In the genomic region with DNA sequence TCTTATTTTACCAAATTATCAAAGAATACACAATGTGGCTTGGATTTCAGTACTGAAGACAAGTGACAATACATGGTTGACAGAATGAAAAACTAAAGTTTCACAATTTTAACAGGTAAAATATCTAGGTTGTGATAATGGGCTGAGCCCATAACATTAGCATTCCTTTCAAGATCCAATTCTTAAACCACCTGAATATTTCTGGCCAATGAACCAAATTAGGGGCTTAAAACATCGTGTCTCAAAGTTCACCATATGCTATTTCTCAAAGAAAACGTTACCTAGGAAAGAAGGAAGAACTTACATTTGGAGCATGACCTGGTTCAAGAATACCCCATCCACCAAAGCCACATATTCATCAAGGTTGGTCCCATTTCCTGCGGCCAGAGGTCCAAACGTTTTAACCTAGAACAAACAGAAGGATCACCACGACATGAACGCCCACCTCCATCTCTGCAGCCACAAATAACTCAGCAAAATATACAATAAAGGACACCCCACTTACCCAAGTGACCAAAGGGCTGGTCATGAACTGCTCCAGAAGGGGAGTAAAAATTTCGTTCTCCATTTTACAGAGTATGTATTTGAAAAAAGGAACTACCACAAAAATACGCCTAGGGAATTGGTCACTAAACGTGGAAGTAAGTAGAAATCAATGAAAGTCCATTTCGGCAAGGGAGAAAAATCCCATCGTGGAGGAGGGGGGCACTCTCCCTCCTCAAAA, we compare ENCODE assay signal across 1 cellular context.
TF ChIP-seq lines count a peak whose summit lies in the region.

No MANE protein-coding gene starts in this region.

TF ChIP-seq in HepG2, 621 proteins besides CTCF, POLR2A, EP300 and RAD21 (continued from another document):
- TF ChIP-seq REXO4 (CRISPR knock-in tag; IDR thresholded peaks at IDR 0.05; ENCODE audit: borderline replicate concordance) (no peak), MBD4 (IDR thresholded peaks at IDR 0.05; ENCODE audit: borderline replicate concordance, low read length) (0 out of 2 replicates have a peak, but pooled peaks have one; percentile 37), ELF3 (CRISPR knock-in tag; IDR thresholded peaks at IDR 0.05) (0 out of 2 replicates have a peak, but pooled peaks have one; percentile 17)
- TF ChIP-seq, protein P1, sequence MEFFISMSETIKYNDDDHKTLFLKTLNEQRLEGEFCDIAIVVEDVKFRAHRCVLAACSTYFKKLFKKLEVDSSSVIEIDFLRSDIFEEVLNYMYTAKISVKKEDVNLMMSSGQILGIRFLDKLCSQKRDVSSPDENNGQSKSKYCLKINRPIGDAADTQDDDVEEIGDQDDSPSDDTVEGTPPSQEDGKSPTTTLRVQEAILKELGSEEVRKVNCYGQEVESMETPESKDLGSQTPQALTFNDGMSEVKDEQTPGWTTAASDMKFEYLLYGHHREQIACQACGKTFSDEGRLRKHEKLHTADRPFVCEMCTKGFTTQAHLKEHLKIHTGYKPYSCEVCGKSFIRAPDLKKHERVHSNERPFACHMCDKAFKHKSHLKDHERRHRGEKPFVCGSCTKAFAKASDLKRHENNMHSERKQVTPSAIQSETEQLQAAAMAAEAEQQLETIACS (CRISPR knock-in tag; IDR thresholded peaks at IDR 0.05), result peak; percentile 34; the same call in 1 of the 2 replicates
TF ChIP-seq in HepG2: peak in this region for 16.
